Comparison of ENCODE assay signal across 21 cellular contexts in genomic region chrX:73922856-73923429, GRCh38.
A peak's percentile ranks its signal among the peaks of the same experiment; 100 is the strongest.
DNase-seq lines count a peak whose midpoint lies in the region; ATAC-seq and TF ChIP-seq lines count a peak whose summit lies in the region.
"Had no signal": no experiment of that assay in that cellular context is flagged by ENCODE, and none has a peak within 500 bp of the region (broad histone marks: within the 10 kb centered on the region; RNA-seq: fewer than 3 reads in every experiment).

No MANE protein-coding gene starts in this region.

- no peaks in the 10 kb centered on the region for H3K27me3 ChIP-seq in SK-N-SH (ENCODE audit: insufficient read depth)
- no peaks in the 10 kb centered on the region for H3K27me3 ChIP-seq in fibroblast of lung (ENCODE audit: control insufficient read depth, insufficient read depth, low read length)
- no peaks in the 10 kb centered on the region for H3K27me3 ChIP-seq in left lung
- H3K27me3 ChIP-seq: BLaER1 had no signal

- ATAC-seq in SK-N-SH treated with all-trans-retinoic acid at 6 μM for 48 hours (no peak), left lung (no peak), left ventricle myocardium superior (no peak)

- DNase-seq in SK-N-SH = no peak
- DNase-seq in SK-MEL-5 (ENCODE audit: low read depth, low spot score) = peak; percentile 75
- peak; percentile 23 to 39 for DNase-seq in fibroblast of lung (ENCODE audit: low read depth in 2 of 2)
- DNase-seq in superior temporal gyrus (ENCODE audit: extremely low spot score) = peak; percentile 12
- no peak for DNase-seq in GM10248 (ENCODE audit: extremely low spot score)
- no peak for DNase-seq in left lung
- DNase-seq in left ventricle myocardium superior = no peak
- DNase-seq: 8988T; activated CD4-positive, alpha-beta memory T cell treated with anti-CD3 and anti-CD28 coated beads, Interleukin-2, amount 10 ng/mL, durations not matched to agents 7 days and 5 days; activated naive CD4-positive, alpha-beta T cell treated with anti-CD3 and anti-CD28 coated beads for 36 hours; anterior cingulate cortex; effector memory CD4-positive, alpha-beta T cell; NCI-H1694; NCI-H2171 treated with DMSO at 0.1 percent for 48 hours; NCI-H526 treated with DMSO at 0.1 percent for 48 hours; SHP77 treated with DMSO at 0.1 percent for 48 hours; WERI-Rb-1 had no signal

- CTCF ChIA-PET in SK-N-SH (lab: Yijun Ruan, JAX) (interaction anchor here (1.1 kb wide), 1 partner anchor 19 kb away, joined by 4 read pairs; no protein-coding TSS in a partner anchor), GM10248 (lab: Yijun Ruan, JAX) (no interaction called here)

- H3K79me2 ChIP-seq in SK-N-SH (ENCODE audit: insufficient read depth) = no peaks in the 10 kb centered on the region
- no peaks in the 10 kb centered on the region for H3K79me2 ChIP-seq in fibroblast of lung (ENCODE audit: control insufficient read depth, insufficient read depth, low read length)

- intact Hi-C loops in left lung (cut with DNase I) (no loop called here), left ventricle myocardium superior (cut with micrococcal nuclease) (no loop called here)

- no peak overlapping the region for H3K4me2 ChIP-seq in SK-N-SH
- H3K4me2 ChIP-seq in fibroblast of lung (ENCODE audit: extremely low read depth, insufficient read depth, low read length) = no peak overlapping the region
- H3K4me2 ChIP-seq: BLaER1 had no signal

- H3K36me3 ChIP-seq in SK-N-SH (replicated peaks in 1 of 2; ENCODE audit: control insufficient read depth in 1 of 2, insufficient read depth in 2 of 2, low read length in 1 of 2) = no peaks in the 10 kb centered on the region
- no peaks in the 10 kb centered on the region for H3K36me3 ChIP-seq in fibroblast of lung (ENCODE audit: control insufficient read depth, insufficient read depth, low read length)
- no peaks in the 10 kb centered on the region for H3K36me3 ChIP-seq in left lung
- H3K36me3 ChIP-seq: BLaER1, WERI-Rb-1 had no signal

- H3K9ac ChIP-seq in SK-N-SH (no peak overlapping the region), fibroblast of lung (ENCODE audit: insufficient read depth, low read length) (no peak overlapping the region)
- H3K9ac ChIP-seq: BLaER1 had no signal

- H3F3A ChIP-seq in SK-N-SH (replicated peaks; ENCODE audit: insufficient read depth) = peaks cover 6% of the 10 kb centered on the region

- 74% methylated on average over 1 of the region's 1 CpG for WGBS in SK-N-SH (ENCODE audit: low lambda C conversion rate)

- POLR2A ChIA-PET in SK-N-SH (lab: Yijun Ruan, JAX) = no interaction called here
- POLR2A ChIA-PET in GM10248 (lab: Yijun Ruan, JAX) = no interaction called here

- TF ChIP-seq RAD21 in SK-N-SH (IDR thresholded peaks at IDR 0.05; ENCODE audit: low read length) = no peak

- no peak for TF ChIP-seq EP300 in SK-N-SH (IDR thresholded peaks at IDR 0.05; ENCODE audit: borderline replicate concordance in 1 of 2, low read depth in 1 of 2, low read length in 1 of 2)

- no peaks in the 10 kb centered on the region for H3K9me2 ChIP-seq in SK-N-SH

- H2AFZ ChIP-seq in SK-N-SH (ENCODE audit: low read depth) (no peak overlapping the region), fibroblast of lung (ENCODE audit: low read length) (no peak overlapping the region)

- no peak overlapping the region for H3K4me3 ChIP-seq in SK-N-SH (ENCODE audit: low read depth in 2 of 2, low read length in 1 of 2)
- no peak overlapping the region for H3K4me3 ChIP-seq in fibroblast of lung (replicated peaks in 1 of 4; ENCODE audit: control extremely low read depth in 1 of 4, insufficient read depth in 1 of 4, low read depth in 3 of 4, low read length in 4 of 4)
- H3K4me3 ChIP-seq in left lung = no peak overlapping the region
- H3K4me3 ChIP-seq: BLaER1, lung had no signal

- in situ Hi-C loops in SK-MEL-5 (cut with HindIII; ENCODE audit: low pct_unique_long_range_greater_than_20kb, low sequenced_read_pairs) = no loop called here

- peak overlapping the region in 1 of 2 experiments; percentile 46; a peak in 1 of 4 replicates for H3K27ac ChIP-seq in SK-N-SH (ENCODE audit: low read depth in 2 of 2, low read length in 1 of 2)
- H3K27ac ChIP-seq in fibroblast of lung (ENCODE audit: insufficient read depth, low read length) = no peak overlapping the region
- H3K27ac ChIP-seq in left lung = no peak overlapping the region
- H3K27ac ChIP-seq: BLaER1, HL-60, WERI-Rb-1 had no signal

- H4K20me1 ChIP-seq in SK-N-SH (ENCODE audit: insufficient read depth) (no peaks in the 10 kb centered on the region), fibroblast of lung (ENCODE audit: control insufficient read depth, extremely low read depth, insufficient read depth, low read length) (no peaks in the 10 kb centered on the region)
- H4K20me1 ChIP-seq: BLaER1 had no signal

- H3K9me3 ChIP-seq in SK-N-SH (no peaks in the 10 kb centered on the region), fibroblast of lung (ENCODE audit: control insufficient read depth, insufficient read depth, low read depth, low read length) (no peaks in the 10 kb centered on the region), left lung (no peaks in the 10 kb centered on the region)
- H3K9me3 ChIP-seq: BLaER1 had no signal

- TF ChIP-seq CTCF in SK-N-SH (IDR thresholded peaks at IDR 0.05) (no peak), fibroblast of lung (conservative IDR thresholded peaks at IDR 0.05 in 1 of 2, IDR thresholded peaks at IDR 0.05 in 1 of 2; ENCODE audit: low read depth in 1 of 2, low read length in 2 of 2) (no peak), GM10248 (IDR thresholded peaks at IDR 0.05; ENCODE audit: control extremely low read depth, extremely low read depth, low read depth, missing control alignments) (no peak), left lung (IDR thresholded peaks at IDR 0.05) (no peak)

- H3K4me1 ChIP-seq in SK-N-SH (ENCODE audit: control insufficient read depth in 1 of 2, insufficient read depth in 2 of 2, low read depth in 1 of 2, low read length in 1 of 2) = peaks cover 0 to 16% of the 10 kb centered on the region in 2 experiments; a peak in 2 of 4 replicates
- no peaks in the 10 kb centered on the region for H3K4me1 ChIP-seq in fibroblast of lung (ENCODE audit: control insufficient read depth, extremely low read depth, insufficient read depth, low read length)
- H3K4me1 ChIP-seq in left lung = no peaks in the 10 kb centered on the region

TF ChIP-seq in SK-N-SH, 30 proteins besides CTCF, POLR2A, EP300 and RAD21:
- peak; percentile 25; the same call in 1 of the 2 replicates for TF ChIP-seq NFIC (IDR thresholded peaks at IDR 0.05; ENCODE audit: borderline replicate concordance)
- TF ChIP-seq, protein P1, sequence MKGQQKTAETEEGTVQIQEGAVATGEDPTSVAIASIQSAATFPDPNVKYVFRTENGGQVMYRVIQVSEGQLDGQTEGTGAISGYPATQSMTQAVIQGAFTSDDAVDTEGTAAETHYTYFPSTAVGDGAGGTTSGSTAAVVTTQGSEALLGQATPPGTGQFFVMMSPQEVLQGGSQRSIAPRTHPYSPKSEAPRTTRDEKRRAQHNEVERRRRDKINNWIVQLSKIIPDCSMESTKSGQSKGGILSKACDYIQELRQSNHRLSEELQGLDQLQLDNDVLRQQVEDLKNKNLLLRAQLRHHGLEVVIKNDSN (IDR thresholded peaks at IDR 0.05; ENCODE audit: borderline replicate concordance, low read depth) = no peak

TF ChIP-seq in SK-N-SH treated with all-trans-retinoic acid at 6 μM for 48 hours, 23 proteins besides CTCF, POLR2A, EP300 and RAD21 (continues in another document):
- TF ChIP-seq ZNF565 (CRISPR knock-in tag; conservative IDR thresholded peaks at IDR 0.05; ENCODE audit: low read depth) = no peak
- TF ChIP-seq BACH2 (CRISPR knock-in tag; IDR thresholded peaks at IDR 0.05; ENCODE audit: borderline replicate concordance) = no peak
- no peak for TF ChIP-seq ISL1 (CRISPR knock-in tag; IDR thresholded peaks at IDR 0.05)
- TF ChIP-seq CSRNP3 (CRISPR knock-in tag; IDR thresholded peaks at IDR 0.05) = no peak
- TF ChIP-seq ZC3H10 (CRISPR knock-in tag; IDR thresholded peaks at IDR 0.05) = no peak
- TF ChIP-seq ZNF8 (CRISPR knock-in tag; IDR thresholded peaks at IDR 0.05) = no peak
- no peak for TF ChIP-seq SNAI2 (CRISPR knock-in tag; IDR thresholded peaks at IDR 0.05)
- no peak for TF ChIP-seq ARNTL (CRISPR knock-in tag; IDR thresholded peaks at IDR 0.05; ENCODE audit: borderline replicate concordance, low read depth)
- TF ChIP-seq RARB (CRISPR knock-in tag; IDR thresholded peaks at IDR 0.05) = no peak
- no peak for TF ChIP-seq OSR1 (CRISPR knock-in tag; IDR thresholded peaks at IDR 0.05)
- TF ChIP-seq, protein P2, sequence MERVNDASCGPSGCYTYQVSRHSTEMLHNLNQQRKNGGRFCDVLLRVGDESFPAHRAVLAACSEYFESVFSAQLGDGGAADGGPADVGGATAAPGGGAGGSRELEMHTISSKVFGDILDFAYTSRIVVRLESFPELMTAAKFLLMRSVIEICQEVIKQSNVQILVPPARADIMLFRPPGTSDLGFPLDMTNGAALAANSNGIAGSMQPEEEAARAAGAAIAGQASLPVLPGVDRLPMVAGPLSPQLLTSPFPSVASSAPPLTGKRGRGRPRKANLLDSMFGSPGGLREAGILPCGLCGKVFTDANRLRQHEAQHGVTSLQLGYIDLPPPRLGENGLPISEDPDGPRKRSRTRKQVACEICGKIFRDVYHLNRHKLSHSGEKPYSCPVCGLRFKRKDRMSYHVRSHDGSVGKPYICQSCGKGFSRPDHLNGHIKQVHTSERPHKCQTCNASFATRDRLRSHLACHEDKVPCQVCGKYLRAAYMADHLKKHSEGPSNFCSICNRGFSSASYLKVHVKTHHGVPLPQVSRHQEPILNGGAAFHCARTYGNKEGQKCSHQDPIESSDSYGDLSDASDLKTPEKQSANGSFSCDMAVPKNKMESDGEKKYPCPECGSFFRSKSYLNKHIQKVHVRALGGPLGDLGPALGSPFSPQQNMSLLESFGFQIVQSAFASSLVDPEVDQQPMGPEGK (CRISPR knock-in tag; IDR thresholded peaks at IDR 0.05; ENCODE audit: borderline replicate concordance) = no peak
- no peak for TF ChIP-seq PPARA (CRISPR knock-in tag; IDR thresholded peaks at IDR 0.05; ENCODE audit: borderline replicate concordance)

Comparison
In these comparisons a context has a peak if more than half of its experiments do, and no peak if none do; other contexts are left out.
1. DNase-seq: peak in SK-MEL-5 (single experiment), fibroblast of lung (2 of 2) and superior temporal gyrus (single experiment); none in SK-N-SH (single experiment), GM10248 (single experiment), left lung (0 of 2) and left ventricle myocardium superior (single experiment).